ENCODE assay signal across 17 cellular contexts in the genomic region with DNA sequence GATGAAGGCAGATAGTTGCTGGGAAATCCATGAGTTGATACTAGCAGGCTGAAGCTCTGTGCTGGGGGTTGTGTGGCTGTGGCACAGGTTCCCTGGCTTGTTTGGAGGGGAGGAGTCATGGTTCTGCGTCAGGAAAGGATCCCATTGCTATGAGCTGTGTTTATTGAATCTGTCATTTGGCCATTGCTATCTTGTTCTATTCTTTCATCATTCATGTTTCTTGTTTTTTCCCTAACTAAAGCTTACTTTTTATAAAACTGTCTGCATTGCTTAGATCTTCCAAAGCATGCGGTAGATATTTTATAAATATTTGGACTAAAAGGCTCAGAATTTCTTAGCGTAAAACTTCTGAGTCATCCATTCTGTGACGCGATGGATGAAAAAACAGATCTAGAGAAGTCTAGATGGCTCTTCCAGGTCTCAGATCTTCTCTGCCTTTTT.
A peak's percentile ranks its signal among the peaks of the same experiment; 100 is the strongest.
DNase-seq lines count a peak whose midpoint lies in the region; ATAC-seq and TF ChIP-seq lines count a peak whose summit lies in the region.
"Had no signal": no experiment of that assay in that cellular context is flagged by ENCODE, and none has a peak within 500 bp of the region (broad histone marks: within the 10 kb centered on the region; RNA-seq: fewer than 3 reads in every experiment).

No MANE protein-coding gene starts in this region.

- H3K27ac Mint-ChIP-seq in stimulated activated memory B cell treated with anti-CD40 and anti-IgM and Interleukin-4, amounts not matched to agents 10 μg/mL and 1 μg/mL and 100 μg/mL, for 72 hours, result no peak overlapping the region
- H3K27ac Mint-ChIP-seq: CD14-positive monocyte; stimulated activated naive CD8-positive, alpha-beta T cell treated with anti-CD3 and anti-CD28 coated beads, Interleukin-15, Interleukin-2, amounts not matched to agents 100 ng/mL and 50 ng/mL, for 24 hours had no signal

- H3K4me2 ChIP-seq in GM23248 (ENCODE audit: unreplicated experiment), result no peak overlapping the region

- in situ Hi-C loops in GM23248 (cut with MboI), result no loop called here

- H3K4me1 ChIP-seq in GM23248 (ENCODE audit: insufficient read depth) (peaks cover 17% of the 10 kb centered on the region; the same call in 1 of the 2 replicates), sigmoid colon (peaks cover 0 to 47% (median 22%) of the 10 kb centered on the region in 4 donors)
- H3K4me1 ChIP-seq: SJCRH30 had no signal

- H3K4me3 ChIP-seq in GM23248 (no peak overlapping the region), sigmoid colon (no peak overlapping the region)
- H3K4me3 ChIP-seq: lung, SJCRH30 had no signal

- H3K9ac ChIP-seq in GM23248, result no peak overlapping the region

- WGBS in GM23248 (ENCODE audit: low coverage in 1 of 2, low lambda C conversion rate in 2 of 2, missing lambda C conversion rate in 2 of 2), 2 experiments, result 83 to 87% methylated on average over 5 of the region's 5 CpGs
- 75 to 83% methylated on average over 5 of the region's 5 CpGs for WGBS in sigmoid colon, 2 donors

- H3K36me3 Mint-ChIP-seq in stimulated activated memory B cell treated with anti-CD40 and anti-IgM and Interleukin-4, amounts not matched to agents 10 μg/mL and 1 μg/mL and 100 μg/mL, for 72 hours, result no peaks in the 10 kb centered on the region
- H3K36me3 Mint-ChIP-seq: CD14-positive monocyte had no signal

- no peaks in the 10 kb centered on the region for H4K20me1 ChIP-seq in GM23248 (ENCODE audit: insufficient read depth)

- H3K27ac ChIP-seq in GM23248 (no peak overlapping the region), sigmoid colon (peak overlapping the region; percentile 62 to 75 (median 71))
- H3K27ac ChIP-seq: SJCRH30 had no signal

- H3K27me3 ChIP-seq in GM23248 (replicated peaks; ENCODE audit: insufficient read depth) (no peaks in the 10 kb centered on the region), sigmoid colon (no peaks in the 10 kb centered on the region)
- H3K27me3 ChIP-seq: SJCRH30 had no signal

- H3K4me3 Mint-ChIP-seq in stimulated activated memory B cell treated with anti-CD40 and anti-IgM and Interleukin-4, amounts not matched to agents 10 μg/mL and 1 μg/mL and 100 μg/mL, for 72 hours, result no peak overlapping the region
- H3K4me3 Mint-ChIP-seq: CD14-positive monocyte; stimulated activated naive CD8-positive, alpha-beta T cell treated with anti-CD3 and anti-CD28 coated beads, Interleukin-15, Interleukin-2, amounts not matched to agents 100 ng/mL and 50 ng/mL, for 24 hours had no signal

- peak; percentile 22 to 56 (median 46) for TF ChIP-seq EP300 in sigmoid colon (IDR thresholded peaks at IDR 0.05)

- no peaks in the 10 kb centered on the region; the same call in 1 of the 2 replicates for H3K79me2 ChIP-seq in GM23248 (ENCODE audit: insufficient read depth)

- TF ChIP-seq CTCF in sigmoid colon (IDR thresholded peaks at IDR 0.05), result no peak

- intact Hi-C loops in left ventricle myocardium superior (cut with micrococcal nuclease) (no loop called here), sigmoid colon (cut with DNase I) (loop anchor here (5.0 kb wide), 1 partner anchor 415 kb away; no protein-coding TSS in a partner anchor)

- no peaks in the 10 kb centered on the region for H3F3A ChIP-seq in GM23248 (ENCODE audit: insufficient read depth)

- H3K4me1 Mint-ChIP-seq in stimulated activated memory B cell treated with anti-CD40 and anti-IgM and Interleukin-4, amounts not matched to agents 10 μg/mL and 1 μg/mL and 100 μg/mL, for 72 hours, result no peaks in the 10 kb centered on the region
- H3K4me1 Mint-ChIP-seq: CD14-positive monocyte had no signal

- ATAC-seq in left ventricle myocardium superior (peak; percentile 83), GM21786 (IDR thresholded peaks at IDR 0.05; ENCODE audit: unreplicated experiment) (no peak)
- no peak for ATAC-seq in stimulated activated memory B cell treated with anti-CD40 and anti-IgM and Interleukin-4, amounts not matched to agents 10 μg/mL and 1 μg/mL and 100 μg/mL, for 72 hours

- H3K9me3 ChIP-seq in GM23248 (ENCODE audit: low read depth) (no peaks in the 10 kb centered on the region), sigmoid colon (no peaks in the 10 kb centered on the region)
- H3K9me3 ChIP-seq: SJCRH30 had no signal

- no peak for TF ChIP-seq POLR2A in sigmoid colon (IDR thresholded peaks at IDR 0.05)

- no peaks in the 10 kb centered on the region for H3K9me2 ChIP-seq in GM23248 (ENCODE audit: insufficient read depth)

- H2AFZ ChIP-seq in GM23248, result no peak overlapping the region

- H3K27me3 Mint-ChIP-seq in stimulated activated memory B cell treated with anti-CD40 and anti-IgM and Interleukin-4, amounts not matched to agents 10 μg/mL and 1 μg/mL and 100 μg/mL, for 72 hours, result no peaks in the 10 kb centered on the region
- H3K27me3 Mint-ChIP-seq: stimulated activated naive CD8-positive, alpha-beta T cell treated with anti-CD3 and anti-CD28 coated beads, Interleukin-15, Interleukin-2, amounts not matched to agents 100 ng/mL and 50 ng/mL, for 24 hours had no signal

- H3K36me3 ChIP-seq in GM23248 (ENCODE audit: low read depth), result no peaks in the 10 kb centered on the region
- H3K36me3 ChIP-seq in sigmoid colon, result no peaks in the 10 kb centered on the region
- H3K36me3 ChIP-seq: SJCRH30 had no signal

- DNase-seq in GM23248, result peak; percentile 34
- peak; percentile 77 for DNase-seq in brain pericyte (ENCODE audit: low read depth, low spot score)
- DNase-seq in left ventricle myocardium superior, result no peak
- DNase-seq in sigmoid colon, result peak; percentile 87
- DNase-seq in epidermal melanocyte (ENCODE audit: insufficient read length, low spot score), result no peak
- no peak for DNase-seq in DMS153 treated with DMSO at 0.1 percent for 48 hours (lab: John Stamatoyannopoulos, UW; ENCODE audit: unreplicated experiment)
- DNase-seq: activated naive CD4-positive, alpha-beta T cell; GDM1; hippocampal formation; KG1; SJCRH30; stimulated activated CD4-positive, alpha-beta T cell treated with anti-CD3 and anti-CD28 coated beads, Interleukin-4, amount 100 ng/mL, for 4 hours had no signal

- peaks cover 4% of the 10 kb centered on the region for H3K9me3 Mint-ChIP-seq in stimulated activated memory B cell treated with anti-CD40 and anti-IgM and Interleukin-4, amounts not matched to agents 10 μg/mL and 1 μg/mL and 100 μg/mL, for 72 hours

Comparison
In these comparisons a context has a peak if more than half of its experiments do, and no peak if none do; other contexts are left out.
1. DNase-seq: peak in GM23248 (single experiment), brain pericyte (single experiment) and sigmoid colon (single experiment); none in left ventricle myocardium superior (single experiment), epidermal melanocyte (single experiment) and DMS153 treated with DMSO at 0.1 percent for 48 hours (single experiment).